Comparison of ENCODE assay signal across 1 cellular context in the genomic region with DNA sequence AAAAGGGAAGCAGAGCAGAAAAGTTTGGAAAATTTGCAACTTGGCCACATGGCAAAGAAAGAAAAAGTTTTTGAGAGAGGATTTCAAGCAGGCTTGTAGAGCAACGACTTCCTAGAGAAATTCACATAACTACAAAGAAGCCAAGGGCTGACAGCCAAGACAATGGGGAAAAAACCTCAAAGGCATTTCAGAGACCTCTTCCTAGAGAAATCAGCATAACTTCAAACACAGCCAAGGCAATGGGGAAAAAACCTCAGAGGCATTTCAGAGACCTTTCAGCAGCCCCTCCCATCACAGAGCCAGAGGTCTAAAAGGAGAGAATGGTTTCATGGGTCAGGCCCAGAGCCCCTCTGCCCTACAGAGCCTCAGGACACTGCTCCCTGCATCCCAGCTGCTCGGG.
TF ChIP-seq lines count a peak whose summit lies in the region.

No MANE protein-coding gene starts in this region.

TF ChIP-seq in GM23338, 12 proteins besides CTCF, POLR2A, EP300 and RAD21 (continued from another document):
- no peak for TF ChIP-seq ZNF462 (CRISPR knock-in tag; IDR thresholded peaks at IDR 0.05)
